ENCODE assay signal across 8 cellular contexts in genomic region chrX:130916636-130917422, GRCh38. TPM values are rescaled to one million over a fixed set of nuclear protein-coding genes. Genes with fewer than 3 reads are reported as not detected.
DNase-seq lines count a peak whose midpoint lies in the region; ATAC-seq and TF ChIP-seq lines count a peak whose summit lies in the region.

No MANE protein-coding gene starts in this region.

- ATAC-seq in HG03469 (IDR thresholded peaks at IDR 0.05; ENCODE audit: unreplicated experiment) = no peak

- H3K27me3 ChIP-seq in ovary = no peaks in the 10 kb centered on the region

- DNase-seq in NCI-H1417 (lab: John Stamatoyannopoulos, UW) (peak; percentile 32 to 83 (median 54)), NCI-H1417 treated with DMSO at 0.1 percent for 48 hours (lab: John Stamatoyannopoulos, UW) (no peak), NCI-H69 (lab: John Stamatoyannopoulos, UW) (peak; percentile 38), fibroblast of the aortic adventitia (ENCODE audit: low read depth) (peak; percentile 72), ovary (peak; percentile 19 to 47 (median 35))
- peak; percentile 67 for DNase-seq in activated CD8-positive, alpha-beta memory T cell treated with anti-CD3 and anti-CD28 coated beads for 24 hours

- H3K27ac ChIP-seq in HEK293 (ENCODE audit: extremely low read depth, low read depth, low read length) = no peak overlapping the region
- H3K27ac ChIP-seq in ovary = no peak overlapping the region

- peak; percentile 73 for TF ChIP-seq CTCF in HEK293 (tag by site-specific recombination; IDR thresholded peaks at IDR 0.05)
- peak; percentile 78 for TF ChIP-seq CTCF in fibroblast of the aortic adventitia (IDR thresholded peaks at IDR 0.05; ENCODE audit: insufficient read depth, low read length)
- TF ChIP-seq CTCF in ovary (IDR thresholded peaks at IDR 0.05) = peak in 2 of 3 donors; percentile 31 to 45

- H3K4me3 ChIP-seq in HEK293 (ENCODE audit: low read depth, low read length) (no peak overlapping the region), fibroblast of the aortic adventitia (ENCODE audit: low read depth, low read length) (no peak overlapping the region), ovary (no peak overlapping the region)

- POLR2A ChIA-PET in HEK293 (lab: Yijun Ruan, JAX) = interaction anchor here (1.2 kb wide), 1 partner anchor 341 kb away, joined by 6 read pairs; no protein-coding TSS in a partner anchor

- 25 to 31% (median 29%) methylated on average over 7 of the region's 7 CpGs for WGBS in ovary, 3 donors

- no peak for TF ChIP-seq EP300 in ovary (IDR thresholded peaks at IDR 0.05)

- H3K36me3 ChIP-seq in HEK293 (ENCODE audit: control insufficient read depth in 2 of 2, insufficient read depth in 1 of 2, low read length in 2 of 2) = no peaks in the 10 kb centered on the region
- no peaks in the 10 kb centered on the region for H3K36me3 ChIP-seq in ovary

- H3K4me1 ChIP-seq in HEK293 (ENCODE audit: control insufficient read depth, insufficient read depth, low read length) (no peaks in the 10 kb centered on the region), ovary (ENCODE audit: insufficient read depth) (no peaks in the 10 kb centered on the region)

- H3K9me3 ChIP-seq in HEK293 (ENCODE audit: control insufficient read depth, insufficient read depth, low read depth, low read length) = no peaks in the 10 kb centered on the region
- no peaks in the 10 kb centered on the region for H3K9me3 ChIP-seq in ovary

- intact Hi-C loops in ovary (cut with DNase I) = no loop called here

- TF ChIP-seq POLR2A in ovary (IDR thresholded peaks at IDR 0.05) = no peak

- CTCF ChIA-PET in HEK293 (lab: Yijun Ruan, JAX) = interaction anchor here (0.5 to 7.0 kb wide), 42 partner anchors 8 to 1362 kb away, joined by 3 to 69 read pairs (median 4); partner anchors contain the start of gene ENOX2

TF ChIP-seq in HEK293, 187 proteins besides CTCF, POLR2A, EP300 and RAD21:
- TF ChIP-seq ZNF121 (tag by site-specific recombination; IDR thresholded peaks at IDR 0.05) (peak; percentile 100), ZNF654 (tag by site-specific recombination; IDR thresholded peaks at IDR 0.05; ENCODE audit: low read depth) (peak; percentile 99), ZNF366 (tag by site-specific recombination; conservative IDR thresholded peaks at IDR 0.05) (peak; percentile 57), REST (tag by site-specific recombination; IDR thresholded peaks at IDR 0.05) (no peak), ZNF2 (tag by site-specific recombination; IDR thresholded peaks at IDR 0.05) (0 out of 2 replicates have a peak, but pooled peaks have one; percentile 61)

RNA-seq across cellular contexts. Expression of gene ENOX2, which starts 13.8 kb away (rescaled TPM):
- 13.2 and 16.5 TPM in 2 replicates for total RNA-seq in fibroblast of the aortic adventitia (ENCODE audit: low replicate concordance)
- total RNA-seq in ovary = 10 to 100 TPM in 5 of 7 donors, 1 to 10 TPM in 2; 5.4 to 15.2 (median 13.1) TPM
- polyA plus RNA-seq in ovary = 10 to 100 TPM in 1 of 2 donors, 1 to 10 TPM in 1; 5.4 to 17.8 TPM
